10 cellular contexts compared by ENCODE assay signal in genomic region chr20:23225407-23226060, GRCh38.
A peak's percentile ranks its signal among the peaks of the same experiment; 100 is the strongest.
DNase-seq lines count a peak whose midpoint lies in the region; ATAC-seq and TF ChIP-seq lines count a peak whose summit lies in the region.
"Had no signal": no experiment of that assay in that cellular context is flagged by ENCODE, and none has a peak within 500 bp of the region (broad histone marks: within the 10 kb centered on the region; RNA-seq: fewer than 3 reads in every experiment).

No MANE protein-coding gene starts in this region.

- ATAC-seq in activated naive CD8-positive, alpha-beta T cell treated with anti-CD3 and anti-CD28 coated beads, Interleukin-2, amount 50 U/mL, for 24 hours: no peak

- H3K27me3 Mint-ChIP-seq in osteocyte (ENCODE audit: unreplicated experiment): peaks cover 11% of the 10 kb centered on the region
- peaks cover 2% of the 10 kb centered on the region for H3K27me3 Mint-ChIP-seq in activated naive CD8-positive, alpha-beta T cell treated with anti-CD3 and anti-CD28 coated beads, Interleukin-2, amount 50 U/mL, for 24 hours

- TF ChIP-seq CTCF in right atrium auricular region (IDR thresholded peaks at IDR 0.05) (no peak), thyroid gland (IDR thresholded peaks at IDR 0.05) (no peak), osteocyte (IDR thresholded peaks at IDR 0.05) (no peak)

- H3K9me3 Mint-ChIP-seq in osteocyte (ENCODE audit: unreplicated experiment): peaks cover 17% of the 10 kb centered on the region
- peaks cover 17% of the 10 kb centered on the region for H3K9me3 Mint-ChIP-seq in activated naive CD8-positive, alpha-beta T cell treated with anti-CD3 and anti-CD28 coated beads, Interleukin-2, amount 50 U/mL, for 24 hours

- no peak overlapping the region for H3K27ac Mint-ChIP-seq in osteocyte (ENCODE audit: unreplicated experiment)
- H3K27ac Mint-ChIP-seq in activated naive CD8-positive, alpha-beta T cell treated with anti-CD3 and anti-CD28 coated beads, Interleukin-2, amount 50 U/mL, for 24 hours: no peak overlapping the region
- H3K27ac Mint-ChIP-seq: endodermal cell had no signal

- 63 to 71% methylated on average over 6 of the region's 6 CpGs for WGBS in thyroid gland, 2 donors

- H3K4me1 ChIP-seq in right atrium auricular region: peaks cover 0 to 22% of the 10 kb centered on the region in 2 donors
- no peaks in the 10 kb centered on the region for H3K4me1 ChIP-seq in thyroid gland
- H3K4me1 ChIP-seq in effector memory CD4-positive, alpha-beta T cell (ENCODE audit: control insufficient read depth, insufficient read depth, low read length, poor library complexity, severe bottlenecking): no peaks in the 10 kb centered on the region

- peaks cover 0 to 20% of the 10 kb centered on the region in 2 donors for H3K9me3 ChIP-seq in right atrium auricular region
- no peaks in the 10 kb centered on the region for H3K9me3 ChIP-seq in thyroid gland
- H3K9me3 ChIP-seq in effector memory CD4-positive, alpha-beta T cell (ENCODE audit: control insufficient read depth, low read length): no peaks in the 10 kb centered on the region

- no peaks in the 10 kb centered on the region for H3K27me3 ChIP-seq in right atrium auricular region
- H3K27me3 ChIP-seq in thyroid gland: no peaks in the 10 kb centered on the region
- H3K27me3 ChIP-seq in effector memory CD4-positive, alpha-beta T cell (replicated peaks; ENCODE audit: control insufficient read depth, insufficient read depth, low read length, poor library complexity, severe bottlenecking): no peaks in the 10 kb centered on the region

- peaks cover 2% of the 10 kb centered on the region for H3K36me3 Mint-ChIP-seq in osteocyte (ENCODE audit: unreplicated experiment)
- H3K36me3 Mint-ChIP-seq in activated naive CD8-positive, alpha-beta T cell treated with anti-CD3 and anti-CD28 coated beads, Interleukin-2, amount 50 U/mL, for 24 hours (ENCODE audit: low read depth): no peaks in the 10 kb centered on the region

- H3K36me3 ChIP-seq in right atrium auricular region (no peaks in the 10 kb centered on the region), thyroid gland (no peaks in the 10 kb centered on the region)
- no peaks in the 10 kb centered on the region for H3K36me3 ChIP-seq in effector memory CD4-positive, alpha-beta T cell (ENCODE audit: control insufficient read depth, insufficient read depth, low read length)

- H3K4me1 Mint-ChIP-seq in osteocyte (ENCODE audit: unreplicated experiment): peaks cover 6% of the 10 kb centered on the region
- H3K4me1 Mint-ChIP-seq in activated naive CD8-positive, alpha-beta T cell treated with anti-CD3 and anti-CD28 coated beads, Interleukin-2, amount 50 U/mL, for 24 hours: no peaks in the 10 kb centered on the region

- intact Hi-C loops in thyroid gland (cut with DNase I): no loop called here

- H3K4me3 ChIP-seq in right atrium auricular region (no peak overlapping the region), thyroid gland (replicated peaks in 1 of 3) (no peak overlapping the region)
- H3K4me3 ChIP-seq in effector memory CD4-positive, alpha-beta T cell (ENCODE audit: insufficient read depth, low read depth, low read length, poor library complexity, severe bottlenecking): no peak overlapping the region

- no peak for TF ChIP-seq POLR2A in thyroid gland (IDR thresholded peaks at IDR 0.05)

- H3K27ac ChIP-seq in right atrium auricular region (no peak overlapping the region), thyroid gland (no peak overlapping the region)
- no peak overlapping the region for H3K27ac ChIP-seq in effector memory CD4-positive, alpha-beta T cell (ENCODE audit: insufficient read depth, low read length, poor library complexity, severe bottlenecking)

- DNase-seq in HT1080 (ENCODE audit: low read depth) (peak; percentile 75), amniotic epithelial cell (ENCODE audit: low read depth) (peak; percentile 100), right atrium auricular region (ENCODE audit: low spot score) (peak; percentile 90), thyroid gland (peak; percentile 21 to 39), NCI-H1417 treated with DMSO at 0.1 percent for 48 hours (lab: John Stamatoyannopoulos, UW) (no peak), osteocyte (ENCODE audit: extremely low spot score, unreplicated experiment) (no peak)
- DNase-seq in effector memory CD4-positive, alpha-beta T cell: no peak
- DNase-seq in activated naive CD8-positive, alpha-beta T cell treated with anti-CD3 and anti-CD28 coated beads, Interleukin-2, amount 50 U/mL, for 24 hours: no peak
- DNase-seq: activated T-cell treated with anti-CD3 and anti-CD28 coated beads, Interleukin-2, amount 50 U/mL, for 48 hours; endodermal cell had no signal

- H3K4me3 Mint-ChIP-seq in osteocyte (ENCODE audit: unreplicated experiment): no peak overlapping the region
- H3K4me3 Mint-ChIP-seq in activated naive CD8-positive, alpha-beta T cell treated with anti-CD3 and anti-CD28 coated beads, Interleukin-2, amount 50 U/mL, for 24 hours: no peak overlapping the region
- H3K4me3 Mint-ChIP-seq: endodermal cell had no signal

Comparison
In these comparisons a context has a peak if more than half of its experiments do, and no peak if none do; other contexts are left out.
1. DNase-seq: peak in HT1080 (single experiment), amniotic epithelial cell (single experiment), right atrium auricular region (single experiment) and thyroid gland (2 of 2); none in NCI-H1417 treated with DMSO at 0.1 percent for 48 hours (single experiment), effector memory CD4-positive, alpha-beta T cell (0 of 3), osteocyte (single experiment) and activated naive CD8-positive, alpha-beta T cell treated with anti-CD3 and anti-CD28 coated beads, Interleukin-2, amount 50 U/mL, for 24 hours (single experiment).